35 cellular contexts compared by ENCODE assay signal in genomic region chr12:56242986-56243385, GRCh38. TPM values are rescaled to one million over a fixed set of nuclear protein-coding genes. Genes with fewer than 3 reads are reported as not detected.
"Had no signal": no experiment of that assay in that cellular context is flagged by ENCODE, and none has a peak within 500 bp of the region (broad histone marks: within the 10 kb centered on the region; RNA-seq: fewer than 3 reads in every experiment).

No MANE protein-coding gene starts in this region.

- H3K36me3 Mint-ChIP-seq: activated naive CD8-positive, alpha-beta T cell had no signal

- H3K27ac ChIP-seq: cardiac muscle cell, coronary artery, hepatocyte, parathyroid adenoma, psoas muscle, suprapubic skin, tibial artery, upper lobe of right lung had no signal

- H3K4me3 Mint-ChIP-seq: activated CD8-positive, alpha-beta memory T cell treated with anti-CD3 and anti-CD28 coated beads, Interleukin-2, amount 10 ng/mL, durations not matched to agents 7 days and 5 days; activated CD8-positive, alpha-beta T cell treated with anti-CD3 and anti-CD28 coated beads, Interleukin-2, amount 10 ng/mL, durations not matched to agents 7 days and 5 days; activated naive CD8-positive, alpha-beta T cell; activated T-cell treated with anti-CD3 and anti-CD28 coated beads, Interleukin-2, amount 50 U/mL, for 72 hours; brain; naive thymus-derived CD4-positive, alpha-beta T cell; neural crest cell; T-helper 17 cell had no signal

- H3K4me1 Mint-ChIP-seq: activated CD8-positive, alpha-beta memory T cell treated with anti-CD3 and anti-CD28 coated beads, Interleukin-2, amount 10 ng/mL, durations not matched to agents 7 days and 5 days; brain had no signal

- H3K27me3 Mint-ChIP-seq: activated CD8-positive, alpha-beta memory T cell treated with anti-CD3 and anti-CD28 coated beads, Interleukin-2, amount 10 ng/mL, durations not matched to agents 7 days and 5 days; activated naive CD8-positive, alpha-beta T cell; brain; naive thymus-derived CD4-positive, alpha-beta T cell; T-helper 17 cell had no signal

- H3K27ac Mint-ChIP-seq: activated CD8-positive, alpha-beta memory T cell treated with anti-CD3 and anti-CD28 coated beads, Interleukin-2, amount 10 ng/mL, durations not matched to agents 7 days and 5 days; activated CD8-positive, alpha-beta T cell treated with anti-CD3 and anti-CD28 coated beads, Interleukin-2, amount 10 ng/mL, durations not matched to agents 7 days and 5 days; activated naive CD8-positive, alpha-beta T cell; activated T-cell treated with anti-CD3 and anti-CD28 coated beads, Interleukin-2, amount 50 U/mL, for 72 hours; naive thymus-derived CD4-positive, alpha-beta T cell; T-helper 17 cell had no signal

- DNase-seq: activated CD4-positive, CD25-positive, alpha-beta regulatory T cell treated with anti-CD3 and anti-CD28 coated beads, Interleukin-2, amount 50 U/mL, for 72 hours; activated CD8-positive, alpha-beta memory T cell treated with anti-CD3 and anti-CD28 coated beads, Interleukin-2, amount 10 ng/mL, durations not matched to agents 7 days and 5 days; activated CD8-positive, alpha-beta T cell treated with anti-CD3 and anti-CD28 coated beads, Interleukin-2, amount 10 ng/mL, durations not matched to agents 7 days and 5 days; activated effector memory CD4-positive, alpha-beta T cell treated with Interleukin-2 at 50 U/mL for 16 hours; activated naive CD4-positive, alpha-beta T cell treated with Interleukin-2 at 50 U/mL for 16 hours; activated T-cell treated with anti-CD3 and anti-CD28 coated beads, Interleukin-2, amount 50 U/mL, for 72 hours; aorta; dorsolateral prefrontal cortex; effector memory CD4-positive, alpha-beta T cell; gastrocnemius medialis; glutamatergic neuron; left colon; mammary epithelial cell; midbrain; naive thymus-derived CD4-positive, alpha-beta T cell; nucleus accumbens; stimulated activated CD4-positive, alpha-beta T cell treated with anti-CD3 and anti-CD28 coated beads, Interleukin-1b, Interleukin-23, amount 100 ng/mL, for 48 hours; stimulated activated CD4-positive, alpha-beta T cell treated with anti-CD3 and anti-CD28 coated beads, Interleukin-4, amount 100 ng/mL, for 4 hours; stimulated activated CD8-positive, alpha-beta memory T cell treated with anti-CD3 and anti-CD28 coated beads, Interleukin-4, amount 100 ng/mL, for 48 hours; stimulated activated naive CD4-positive, alpha-beta T cell; T-helper 17 cell; tibial artery; upper lobe of right lung had no signal

- H3K9me3 ChIP-seq: gastrocnemius medialis, psoas muscle, suprapubic skin, tibial artery, upper lobe of right lung had no signal

- H3K4me3 ChIP-seq: cardiac muscle cell, coronary artery, dorsolateral prefrontal cortex, gastrocnemius medialis, hepatocyte, psoas muscle, smooth muscle cell, suprapubic skin, tibial artery, upper lobe of right lung had no signal

- ATAC-seq: activated CD8-positive, alpha-beta memory T cell treated with anti-CD3 and anti-CD28 coated beads, Interleukin-2, amount 10 ng/mL, durations not matched to agents 7 days and 5 days; activated CD8-positive, alpha-beta T cell treated with anti-CD3 and anti-CD28 coated beads, Interleukin-2, amount 10 ng/mL, durations not matched to agents 7 days and 5 days; activated T-cell treated with anti-CD3 and anti-CD28 coated beads, Interleukin-2, amount 50 U/mL, for 72 hours; gastrocnemius medialis; left colon; naive thymus-derived CD4-positive, alpha-beta T cell; T-helper 17 cell; upper lobe of right lung had no signal

- H3K9me3 Mint-ChIP-seq: activated T-cell treated with anti-CD3 and anti-CD28 coated beads, Interleukin-2, amount 50 U/mL, for 72 hours; brain; naive thymus-derived CD4-positive, alpha-beta T cell; neural crest cell had no signal

- H3K27me3 ChIP-seq: cardiac muscle cell, dorsolateral prefrontal cortex, gastrocnemius medialis, hepatocyte, suprapubic skin, tibial artery, upper lobe of right lung had no signal

- H3K4me1 ChIP-seq: gastrocnemius medialis, parathyroid adenoma, psoas muscle, suprapubic skin, tibial artery, upper lobe of right lung had no signal

RNA-seq across cellular contexts. Expression of gene SLC39A5, which starts 13.1 kb away (rescaled TPM):
- total RNA-seq: aorta, cardiac muscle cell, epithelial cell of proximal tubule, psoas muscle, T-helper 17 cell had no signal
- polyA plus RNA-seq: keratinocyte; mammary epithelial cell; naive thymus-derived CD4-positive, alpha-beta T cell; smooth muscle cell had no signal
